In the genomic region with DNA sequence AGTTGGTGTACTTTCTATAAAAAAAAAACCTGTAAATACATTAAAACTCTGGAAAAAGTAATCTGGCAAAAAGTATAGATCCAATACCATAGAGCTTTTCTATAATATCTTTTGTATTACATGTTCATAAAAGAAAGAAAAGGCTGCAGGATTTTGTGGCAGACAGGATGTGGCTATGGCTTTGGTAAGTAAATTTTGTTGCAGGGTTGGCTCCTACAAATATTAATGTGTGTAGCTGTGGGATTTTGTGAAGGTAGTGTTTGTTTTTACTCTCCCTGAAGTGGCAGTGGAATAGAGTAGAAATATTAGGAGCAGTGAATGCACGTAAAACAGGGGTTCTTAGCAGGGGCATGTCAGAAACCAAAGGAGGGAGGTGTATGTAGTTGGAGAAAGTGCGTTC, we compare ENCODE assay signal across 25 cellular contexts.
"Had no signal": no experiment of that assay in that cellular context is flagged by ENCODE, and none has a peak within 500 bp of the region (broad histone marks: within the 10 kb centered on the region; RNA-seq: fewer than 3 reads in every experiment).

No MANE protein-coding gene starts in this region.

- DNase-seq: hypothalamus; immature natural killer cell; kidney; left colon; left lung; lower lobe of right lung; mammary epithelial cell; mesenchymal stem cell; naive thymus-derived CD8-positive, alpha-beta T cell; nucleus accumbens; right cardiac atrium; stimulated activated CD4-positive, alpha-beta T cell treated with anti-CD3 and anti-CD28 coated beads, Interleukin-12 subunit alpha, Interleukin-12 subunit beta, amount 100 ng/mL, for 4 hours; stimulated activated CD4-positive, alpha-beta T cell treated with anti-CD3 and anti-CD28 coated beads, Interleukin-15, amount 100 ng/mL, for 24 hours; stimulated activated CD4-positive, alpha-beta T cell treated with anti-CD3 and anti-CD28 coated beads, Interleukin-2, amount 100 ng/mL, for 24 hours; stimulated activated CD4-positive, alpha-beta T cell treated with anti-CD3 and anti-CD28 coated beads, Interleukin-4, amount 100 ng/mL, for 1 hour; stimulated activated naive B cell treated with anti-CD40 and anti-IgM and Interleukin-4, amounts not matched to agents 10 μg/mL and 1 μg/mL and 100 μg/mL, for 72 hours; stimulated activated naive CD8-positive, alpha-beta T cell treated with anti-CD3 and anti-CD28 coated beads, Interleukin-15, Interleukin-2, amounts not matched to agents 100 U/mL and 50 U/mL, for 24 hours; stomach; testis; thyroid gland; transverse colon; upper lobe of right lung had no signal

- H3K4me3 ChIP-seq: left lung, lower lobe of right lung, skin epidermis, stomach, testis, thyroid gland, transverse colon, upper lobe of right lung had no signal

- H3K79me2 ChIP-seq: parathyroid adenoma had no signal

- H3K4me1 ChIP-seq: left lung, lower lobe of right lung, parathyroid adenoma, stomach, testis, thyroid gland, transverse colon, upper lobe of right lung had no signal

- H3K27me3 ChIP-seq: stomach, testis, thyroid gland, transverse colon, upper lobe of right lung had no signal

- ATAC-seq: left colon; left lung; lower lobe of right lung; naive thymus-derived CD8-positive, alpha-beta T cell; right cardiac atrium; sciatic nerve; stimulated activated naive B cell treated with anti-CD40 and anti-IgM and Interleukin-4, amounts not matched to agents 10 μg/mL and 1 μg/mL and 100 μg/mL, for 72 hours; stimulated activated naive CD8-positive, alpha-beta T cell treated with anti-CD3 and anti-CD28 coated beads, Interleukin-15, Interleukin-2, amounts not matched to agents 100 U/mL and 50 U/mL, for 24 hours; upper lobe of right lung had no signal

- H3K27ac ChIP-seq: left lung, lower lobe of right lung, parathyroid adenoma, skin epidermis, stomach, testis, thyroid gland, transverse colon, upper lobe of right lung had no signal

- H3K9me3 ChIP-seq: left lung, lower lobe of right lung, stomach, testis, thyroid gland, transverse colon, upper lobe of right lung had no signal

- H3K36me3 ChIP-seq: left lung, lower lobe of right lung, stomach, thyroid gland, transverse colon, upper lobe of right lung had no signal

- H2AFZ ChIP-seq: parathyroid adenoma had no signal

- H3K9ac ChIP-seq: parathyroid adenoma had no signal
